In the genomic region with DNA sequence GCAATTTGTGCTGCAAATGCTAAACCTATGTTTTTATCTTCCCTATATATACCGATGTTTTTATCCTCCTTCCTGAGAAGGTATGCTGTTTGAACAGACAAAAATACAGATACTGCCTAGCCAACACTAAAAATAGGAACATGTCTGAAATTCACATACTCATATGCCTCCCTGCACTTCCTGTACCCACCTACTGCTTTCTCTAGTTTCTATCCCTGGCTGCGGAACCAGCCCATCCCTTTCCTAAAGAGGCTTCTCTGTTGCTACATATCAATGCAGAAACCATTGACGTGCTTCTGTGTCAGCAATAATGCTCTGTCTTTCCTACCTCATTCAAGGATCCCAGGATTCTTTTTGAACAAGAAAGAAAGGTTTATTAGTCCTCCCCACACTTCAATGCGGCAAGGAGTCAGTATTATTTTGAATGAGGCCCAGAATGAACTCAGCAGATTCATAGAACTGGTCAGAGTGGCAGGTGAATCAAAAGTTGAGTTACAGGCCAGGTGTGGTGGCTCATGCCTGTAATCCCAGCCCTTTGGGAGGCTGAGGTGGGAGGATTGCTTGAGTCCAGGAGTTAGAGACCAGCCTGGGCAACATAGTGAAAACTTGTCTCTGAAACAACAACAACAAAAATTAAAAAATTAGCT, we compare ENCODE assay signal across 9 cellular contexts.
DNase-seq lines count a peak whose midpoint lies in the region; ATAC-seq and FAIRE-seq lines count a peak whose summit lies in the region.
"Had no signal": no experiment of that assay in that cellular context is flagged by ENCODE, and none has a peak within 500 bp of the region (broad histone marks: within the 10 kb centered on the region; RNA-seq: fewer than 3 reads in every experiment).

No MANE protein-coding gene starts in this region.

- no peaks in the 10 kb centered on the region for H3K9me3 ChIP-seq in right cardiac atrium (ENCODE audit: control insufficient read depth, low read length)

- intact Hi-C loops in right cardiac atrium (cut with DNase I): loop anchor here in 2 of 4 donors (10.0 kb wide), 1 partner anchor 193 kb away; the partner anchor contains the start of gene BBS10 (in 2 of the 2)

- H3K4me3 ChIP-seq in right cardiac atrium (ENCODE audit: low read length): no peak overlapping the region

- H3K27ac ChIP-seq in right cardiac atrium (ENCODE audit: low read length): no peak overlapping the region

- no peak for FAIRE-seq in HTR-8/SVneo (lab: Jason Lieb, UNC)

- no peaks in the 10 kb centered on the region for H3K4me1 ChIP-seq in right cardiac atrium (ENCODE audit: control insufficient read depth, insufficient read depth, low read length)

- no peaks in the 10 kb centered on the region for H3K27me3 ChIP-seq in right cardiac atrium (ENCODE audit: control insufficient read depth, insufficient read depth)

- DNase-seq in right cardiac atrium (no peak), dermis blood vessel endothelial cell (no peak), cerebellum (ENCODE audit: low spot score) (no peak), HTR-8/SVneo (ENCODE audit: insufficient read length, low spot score) (no peak), NCI-H2171 (lab: John Stamatoyannopoulos, UW) (no peak)
- DNase-seq: NCI-H774 had no signal

- 38% methylated on average over 4 of the region's 4 CpGs for WGBS in right cardiac atrium

- ATAC-seq in GM18517 (IDR thresholded peaks at IDR 0.05; ENCODE audit: unreplicated experiment): peak; percentile 98
- peak; percentile 87 for ATAC-seq in GM21515 (IDR thresholded peaks at IDR 0.05; ENCODE audit: unreplicated experiment)
- ATAC-seq in HG03457 (IDR thresholded peaks at IDR 0.05; ENCODE audit: unreplicated experiment): peak; percentile 73
- peak; percentile 46 to 61 for ATAC-seq in right cardiac atrium
